Comparison of ENCODE assay signal across 13 cellular contexts in genomic region chr7:32936686-32937085, GRCh38.
"Had no signal": no experiment of that assay in that cellular context is flagged by ENCODE, and none has a peak within 500 bp of the region (broad histone marks: within the 10 kb centered on the region; RNA-seq: fewer than 3 reads in every experiment).

No MANE protein-coding gene starts in this region.

- ATAC-seq: activated CD4-positive, CD25-positive, alpha-beta regulatory T cell treated with anti-CD3 and anti-CD28 coated beads, Interleukin-2, amount 50 U/mL, for 24 hours had no signal

- H3K4me3 Mint-ChIP-seq: activated CD4-positive, alpha-beta memory T cell treated with anti-CD3 and anti-CD28 coated beads, Interleukin-2, amount 10 ng/mL, durations not matched to agents 7 days and 5 days; activated naive CD8-positive, alpha-beta T cell treated with anti-CD3 and anti-CD28 coated beads, Interleukin-2, amount 10 ng/mL, durations not matched to agents 7 days and 5 days had no signal

- H3K27me3 Mint-ChIP-seq: activated CD4-positive, alpha-beta memory T cell treated with anti-CD3 and anti-CD28 coated beads, Interleukin-2, amount 10 ng/mL, durations not matched to agents 7 days and 5 days had no signal

- H3K9me3 ChIP-seq: ascending aorta, thyroid gland, vagina had no signal

- H3K9me3 Mint-ChIP-seq: activated CD4-positive, alpha-beta memory T cell treated with anti-CD3 and anti-CD28 coated beads, Interleukin-2, amount 10 ng/mL, durations not matched to agents 7 days and 5 days; activated naive CD8-positive, alpha-beta T cell treated with anti-CD3 and anti-CD28 coated beads, Interleukin-2, amount 10 ng/mL, durations not matched to agents 7 days and 5 days had no signal

- H3K27ac ChIP-seq: thyroid gland had no signal

- H3K27me3 ChIP-seq: ascending aorta, thyroid gland, vagina had no signal

- H3K27ac Mint-ChIP-seq: activated CD4-positive, alpha-beta memory T cell treated with anti-CD3 and anti-CD28 coated beads, Interleukin-2, amount 10 ng/mL, durations not matched to agents 7 days and 5 days; activated naive CD8-positive, alpha-beta T cell treated with anti-CD3 and anti-CD28 coated beads, Interleukin-2, amount 10 ng/mL, durations not matched to agents 7 days and 5 days had no signal

- DNase-seq: activated CD4-positive, alpha-beta memory T cell treated with anti-CD3 and anti-CD28 coated beads, Interleukin-2, amount 10 ng/mL, durations not matched to agents 7 days and 5 days; activated gamma-delta T cell treated with Interleukin-2 at 50 U/mL for 16 hours; activated naive CD8-positive, alpha-beta T cell treated with anti-CD3 and anti-CD28 coated beads, Interleukin-2, amount 10 ng/mL, durations not matched to agents 7 days and 5 days; activated T-cell treated with anti-CD3 and anti-CD28 coated beads, Interleukin-2, amount 50 U/mL, for 48 hours; cortex of kidney; effector memory CD4-positive, alpha-beta T cell; left cardiac atrium; mammary epithelial cell; stimulated activated CD4-positive, alpha-beta T cell treated with anti-CD3 and anti-CD28 coated beads, Interleukin-15, amount 100 ng/mL, for 24 hours; thyroid gland had no signal

- H3K36me3 ChIP-seq: thyroid gland had no signal

- H3K4me3 ChIP-seq: ascending aorta, thyroid gland, vagina had no signal
